8 cellular contexts compared by ENCODE assay signal in the genomic region with DNA sequence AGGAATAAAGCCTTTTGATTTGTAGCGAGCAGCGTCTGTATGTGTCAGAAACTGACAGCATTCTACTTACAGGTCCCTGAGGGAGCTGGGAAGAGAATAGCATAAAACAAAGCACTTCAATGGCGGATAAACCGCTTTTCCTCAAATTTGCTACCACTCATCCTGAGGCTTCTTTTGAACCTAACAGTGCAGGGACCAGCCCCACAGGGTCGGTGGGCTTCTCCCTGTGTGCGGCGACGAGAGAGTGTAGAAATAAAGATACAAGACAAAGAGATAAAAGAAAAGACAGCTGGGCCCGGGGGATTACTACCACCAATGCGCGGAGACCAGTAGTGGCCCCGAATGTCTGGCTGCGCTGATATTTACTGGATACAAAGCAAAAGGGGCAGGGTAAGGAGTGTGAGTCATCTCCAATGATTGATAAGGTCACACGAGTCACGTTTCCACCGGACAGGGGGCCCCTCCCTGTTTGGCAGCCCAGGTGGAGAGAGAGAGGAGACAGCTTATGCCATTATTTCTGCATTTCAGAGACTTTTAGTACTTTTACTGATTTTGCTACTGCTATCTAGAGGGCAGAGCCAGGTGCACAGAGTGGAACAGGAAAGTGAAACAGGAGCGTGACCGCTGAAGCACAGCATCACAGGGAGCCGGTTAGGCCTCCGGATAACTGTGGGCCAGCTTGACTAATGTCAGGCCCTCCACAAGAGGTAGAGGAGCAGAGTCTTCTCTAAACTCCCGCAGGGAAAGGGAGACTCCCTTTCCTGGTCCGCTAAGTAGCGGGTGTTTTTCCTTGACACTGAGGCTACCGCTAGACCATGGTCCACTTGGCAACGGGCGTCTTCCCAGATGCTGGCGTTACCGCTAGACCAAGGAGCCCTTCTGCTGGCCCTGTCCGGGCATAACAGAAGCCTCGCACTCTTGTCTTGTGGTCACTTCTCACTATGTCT. TPM values are rescaled to one million over a fixed set of nuclear protein-coding genes. Genes with fewer than 3 reads are reported as not detected.
DNase-seq lines count a peak whose midpoint lies in the region; ATAC-seq and TF ChIP-seq lines count a peak whose summit lies in the region.
"Not testable (repeated sequence)": the region's sequence is repeated elsewhere in the genome, so short reads cannot be mapped to it uniquely, and the experiment has no call there.

No MANE protein-coding gene starts in this region.

- H3K27ac ChIP-seq in cingulate gyrus (ENCODE audit: low read depth, low read length) (peak overlapping the region; percentile 89), right cardiac atrium (ENCODE audit: low read length) (peak overlapping the region; percentile 40)

- not testable (repeated sequence) for H3K4me1 ChIP-seq in right cardiac atrium (ENCODE audit: control insufficient read depth, insufficient read depth, low read length)
- peaks cover 40% of the 10 kb centered on the region for H3K4me1 ChIP-seq in neuron (ENCODE audit: insufficient read depth, low read length)

- 52% methylated on average over 30 of the region's 30 CpGs for WGBS in right cardiac atrium

- H3K9me3 ChIP-seq in right cardiac atrium (ENCODE audit: control insufficient read depth, low read length); neuron (ENCODE audit: low read length): not testable (repeated sequence)

- intact Hi-C loops in CD14-positive monocyte (cut with micrococcal nuclease) = loop anchor here in 1 of 2 donors (10.0 kb wide), 1 partner anchor 552 kb away; a partner anchor contains a TSS
- intact Hi-C loops in right cardiac atrium (cut with DNase I) = loop anchor here in 1 of 4 donors (10.0 kb wide), 1 partner anchor 88 kb away; a partner anchor contains a TSS

- ATAC-seq in activated T-cell treated with anti-CD3 and anti-CD28 coated beads, Interleukin-2, amount 50 U/mL, for 4 hours; right cardiac atrium; stimulated activated naive CD8-positive, alpha-beta T cell treated with anti-CD3 and anti-CD28 coated beads, Interleukin-15, amount 100 ng/mL, for 72 hours: not testable (repeated sequence)

- DNase-seq in CD14-positive monocyte (ENCODE audit: low spot score) (peak; percentile 67), HUDEP-2 (lab: John Stamatoyannopoulos, UW; ENCODE audit: unreplicated experiment in 76 of 76) (peak in 73 of 76 experiments; percentile 46 to 95 (median 87)), T follicular helper cell (ENCODE audit: low read depth) (peak; percentile 37), right cardiac atrium (peak in 2 of 3 donors; percentile 62 to 68)
- DNase-seq in activated T-cell treated with anti-CD3 and anti-CD28 coated beads, Interleukin-2, amount 50 U/mL, for 4 hours = peak; percentile 42
- DNase-seq in stimulated activated naive CD8-positive, alpha-beta T cell treated with anti-CD3 and anti-CD28 coated beads, Interleukin-15, amount 100 ng/mL, for 72 hours = peak; percentile 66 to 69

- H3K36me3 ChIP-seq in neuron (ENCODE audit: insufficient read depth, low read length) = peaks cover 25% of the 10 kb centered on the region

- H2AFZ ChIP-seq in neuron (ENCODE audit: low read depth, low read length) = not testable (repeated sequence)

- H3K4me3 ChIP-seq in right cardiac atrium (ENCODE audit: low read length) (peak overlapping the region; percentile 71), neuron (ENCODE audit: low read length) (peak overlapping the region; percentile 79)

- H3K9me3 Mint-ChIP-seq in CD14-positive monocyte = peaks cover 5 to 20% (median 8%) of the 10 kb centered on the region in 7 donors
- H3K9me3 Mint-ChIP-seq in activated T-cell treated with anti-CD3 and anti-CD28 coated beads, Interleukin-2, amount 50 U/mL, for 4 hours; stimulated activated naive CD8-positive, alpha-beta T cell treated with anti-CD3 and anti-CD28 coated beads, Interleukin-15, amount 100 ng/mL, for 72 hours: not testable (repeated sequence)

- H3K4me3 Mint-ChIP-seq in CD14-positive monocyte = peak overlapping the region; percentile 98
- peak overlapping the region; percentile 99 for H3K4me3 Mint-ChIP-seq in activated T-cell treated with anti-CD3 and anti-CD28 coated beads, Interleukin-2, amount 50 U/mL, for 4 hours
- H3K4me3 Mint-ChIP-seq in stimulated activated naive CD8-positive, alpha-beta T cell treated with anti-CD3 and anti-CD28 coated beads, Interleukin-15, amount 100 ng/mL, for 72 hours = peak overlapping the region; percentile 96

- not testable (repeated sequence) for H3K27me3 ChIP-seq in right cardiac atrium (ENCODE audit: control insufficient read depth, insufficient read depth); neuron (ENCODE audit: insufficient read depth, low read length)

- H3K4me1 Mint-ChIP-seq in CD14-positive monocyte = peaks cover 47% of the 10 kb centered on the region
- H3K4me1 Mint-ChIP-seq in activated T-cell treated with anti-CD3 and anti-CD28 coated beads, Interleukin-2, amount 50 U/mL, for 4 hours (ENCODE audit: low read depth) = peaks cover 40% of the 10 kb centered on the region
- H3K4me1 Mint-ChIP-seq in stimulated activated naive CD8-positive, alpha-beta T cell treated with anti-CD3 and anti-CD28 coated beads, Interleukin-15, amount 100 ng/mL, for 72 hours = peaks cover 56% of the 10 kb centered on the region

- H3K27ac Mint-ChIP-seq in CD14-positive monocyte = peak overlapping the region; percentile 99 to 100 (median 100)
- peak overlapping the region; percentile 100 for H3K27ac Mint-ChIP-seq in stimulated activated naive CD8-positive, alpha-beta T cell treated with anti-CD3 and anti-CD28 coated beads, Interleukin-15, amount 100 ng/mL, for 72 hours

- not testable (repeated sequence) for TF ChIP-seq CTCF in CD14-positive monocyte (IDR thresholded peaks at IDR 0.05)

- peaks cover 45 to 70% of the 10 kb centered on the region in 2 donors for H3K36me3 Mint-ChIP-seq in CD14-positive monocyte
- peaks cover 45% of the 10 kb centered on the region for H3K36me3 Mint-ChIP-seq in activated T-cell treated with anti-CD3 and anti-CD28 coated beads, Interleukin-2, amount 50 U/mL, for 4 hours (ENCODE audit: insufficient read depth)

- peaks cover 0 to 17% (median 5%) of the 10 kb centered on the region in 3 donors for H3K27me3 Mint-ChIP-seq in CD14-positive monocyte (ENCODE audit: low read depth in 3 of 3)
- not testable (repeated sequence) for H3K27me3 Mint-ChIP-seq in activated T-cell treated with anti-CD3 and anti-CD28 coated beads, Interleukin-2, amount 50 U/mL, for 4 hours (ENCODE audit: low read depth); stimulated activated naive CD8-positive, alpha-beta T cell treated with anti-CD3 and anti-CD28 coated beads, Interleukin-15, amount 100 ng/mL, for 72 hours

RNA-seq across cellular contexts. Expression of a gene that starts 4.1 kb away (rescaled TPM):
- polyA plus RNA-seq in CD14-positive monocyte (100 to 1,000 TPM; 127 to 169 TPM), right cardiac atrium (156 TPM)
- 100 to 1,000 TPM in 2 of 3 donors, 10 to 100 TPM in 1; 76.0 to 134 (median 110) TPM for total RNA-seq in activated T-cell treated with anti-CD3 and anti-CD28 coated beads, Interleukin-2, amount 50 U/mL, for 4 hours
- 10 to 100 TPM; 60.8 to 80.2 (median 70.9) TPM for total RNA-seq in right cardiac atrium

RNA-seq across cellular contexts. Expression of a gene that starts 7.9 kb away (rescaled TPM):
- polyA plus RNA-seq in CD14-positive monocyte (1 to 10 TPM; 1.1 to 1.5 TPM), right cardiac atrium (32.0 TPM)
- total RNA-seq in activated T-cell treated with anti-CD3 and anti-CD28 coated beads, Interleukin-2, amount 50 U/mL, for 4 hours = 1 to 10 TPM; 4.1 to 4.6 (median 4.6) TPM
- 10 to 100 TPM; 37.4 to 50.2 (median 44.0) TPM for total RNA-seq in right cardiac atrium

RNA-seq across cellular contexts. Expression of a gene that starts 22.2 kb away (rescaled TPM):
- polyA plus RNA-seq in CD14-positive monocyte (not detected), right cardiac atrium (0.07 TPM)
- under 1 TPM in 1 of 3 donors, not detected in 2; 0.69 TPM for total RNA-seq in activated T-cell treated with anti-CD3 and anti-CD28 coated beads, Interleukin-2, amount 50 U/mL, for 4 hours
- total RNA-seq in right cardiac atrium = 1 to 10 TPM in 1 of 4 donors, under 1 TPM in 2, not detected in 1; 0.40 to 1.4 (median 0.46) TPM

RNA-seq across cellular contexts. Expression of a gene that starts 23.8 kb away (rescaled TPM):
- polyA plus RNA-seq in CD14-positive monocyte (100 to 1,000 TPM in 1 of 2 donors, 10 to 100 TPM in 1; 80.9 to 108 TPM), right cardiac atrium (213 TPM)
- 10 to 100 TPM; 88.5 to 90.0 (median 89.3) TPM for total RNA-seq in activated T-cell treated with anti-CD3 and anti-CD28 coated beads, Interleukin-2, amount 50 U/mL, for 4 hours
- 100 to 1,000 TPM; 275 to 327 (median 307) TPM for total RNA-seq in right cardiac atrium

RNA-seq across cellular contexts. Expression of a gene that starts 40.0 kb away (rescaled TPM):
- polyA plus RNA-seq in CD14-positive monocyte = not detected
- under 1 TPM; 0.37 to 0.65 (median 0.61) TPM for total RNA-seq in activated T-cell treated with anti-CD3 and anti-CD28 coated beads, Interleukin-2, amount 50 U/mL, for 4 hours
- 1 to 10 TPM; 4.0 to 7.6 (median 5.5) TPM for total RNA-seq in right cardiac atrium
- 4.0 TPM for polyA plus RNA-seq in right cardiac atrium

Comparison
In these comparisons a context has a peak if more than half of its experiments do, and no peak if none do; other contexts are left out.
1. DNase-seq: peak in every context shown above with its lines; median percentile 87 in HUDEP-2; 68 in stimulated activated naive CD8-positive, alpha-beta T cell treated with anti-CD3 and anti-CD28 coated beads, Interleukin-15, amount 100 ng/mL, for 72 hours; 67 in CD14-positive monocyte; 65 in right cardiac atrium; 42 in activated T-cell treated with anti-CD3 and anti-CD28 coated beads, Interleukin-2, amount 50 U/mL, for 4 hours; 37 in T follicular helper cell.
2. RNA of a gene that starts 7.9 kb away (total RNA-seq): 37.4 to 50.2 TPM in right cardiac atrium; 4.1 to 4.6 TPM in activated T-cell treated with anti-CD3 and anti-CD28 coated beads, Interleukin-2, amount 50 U/mL, for 4 hours; every median in the first group is over 4 times any median in the second.
3. Peak in every context shown above with its lines, with median percentiles within 50 percentile points of each other: H3K4me3 Mint-ChIP-seq.